In the genomic region with DNA sequence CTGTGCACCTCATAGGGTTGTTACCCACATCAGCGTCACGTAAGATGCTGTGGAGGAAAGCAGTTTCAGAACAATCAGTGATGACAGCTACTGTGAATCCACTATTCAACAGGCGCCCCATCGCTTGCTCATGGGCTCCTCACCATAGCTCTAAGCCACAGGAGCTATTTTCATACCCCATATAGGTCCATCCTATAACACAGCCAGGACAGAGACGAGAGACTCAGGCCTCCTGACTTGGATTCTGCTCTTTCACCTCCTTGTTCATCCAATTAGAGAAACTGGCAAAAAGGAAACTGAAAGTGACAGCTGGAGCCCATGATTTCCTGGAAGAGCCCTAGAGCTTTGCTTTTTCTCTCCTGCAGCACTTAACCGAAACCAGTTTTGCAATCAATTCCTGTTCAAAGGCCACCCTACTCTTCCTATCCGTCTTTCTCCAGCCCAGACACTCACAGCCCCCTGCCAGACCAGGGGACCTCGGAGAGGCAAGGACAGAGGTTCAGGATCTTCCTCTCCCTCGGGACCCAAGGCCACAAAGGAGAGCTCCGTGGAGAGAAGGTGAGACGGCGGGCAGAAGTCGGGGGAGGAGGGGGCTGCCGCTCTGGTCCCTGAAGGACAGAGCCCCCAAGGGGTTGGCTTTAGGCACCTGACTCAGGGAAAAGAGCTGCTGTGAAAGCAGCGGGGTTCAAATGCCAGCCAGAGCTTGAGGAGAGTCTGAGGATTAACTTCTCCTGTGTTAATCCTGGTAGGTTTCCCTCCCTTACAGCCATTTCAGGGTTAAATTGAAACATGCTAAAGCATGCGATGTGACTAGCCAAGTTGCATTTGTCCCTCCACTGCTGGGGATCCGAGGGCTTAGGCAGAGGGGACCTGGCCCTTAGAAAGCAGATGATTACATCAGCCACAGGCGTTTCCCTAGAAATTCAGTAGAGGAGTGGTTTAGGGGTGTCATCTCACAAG, we compare ENCODE assay signal across 8 cellular contexts. TPM values are rescaled to one million over a fixed set of nuclear protein-coding genes. Genes with fewer than 3 reads are reported as not detected.
DNase-seq lines count a peak whose midpoint lies in the region; ATAC-seq, FAIRE-seq and TF ChIP-seq lines count a peak whose summit lies in the region.

A gene with protein sequence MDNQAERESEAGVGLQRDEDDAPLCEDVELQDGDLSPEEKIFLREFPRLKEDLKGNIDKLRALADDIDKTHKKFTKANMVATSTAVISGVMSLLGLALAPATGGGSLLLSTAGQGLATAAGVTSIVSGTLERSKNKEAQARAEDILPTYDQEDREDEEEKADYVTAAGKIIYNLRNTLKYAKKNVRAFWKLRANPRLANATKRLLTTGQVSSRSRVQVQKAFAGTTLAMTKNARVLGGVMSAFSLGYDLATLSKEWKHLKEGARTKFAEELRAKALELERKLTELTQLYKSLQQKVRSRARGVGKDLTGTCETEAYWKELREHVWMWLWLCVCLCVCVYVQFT (plus strand): TSS at position 381 of the 960 bp plus-strand sequence. CDS start 7,980 bp downstream, outside the sequence.

- peaks cover 9% of the 10 kb centered on the region for H3K36me3 ChIP-seq in MG63
- no peaks in the 10 kb centered on the region for H3K36me3 ChIP-seq in HepG2 (replicated peaks in 1 of 2; ENCODE audit: control insufficient read depth in 1 of 2, insufficient read depth in 2 of 2, low read length in 2 of 2)

- no peak for TF ChIP-seq CTCF in HepG2 (CRISPR knock-in tag; IDR thresholded peaks at IDR 0.05)

- TSS peak; percentile 78 for BruUV-seq in HepG2 (replicated peaks; lab: Mats Ljungman, UMichigan)

- no peaks in the 10 kb centered on the region for H3K27me3 ChIP-seq in MG63
- H3K27me3 ChIP-seq in HepG2 (ENCODE audit: control insufficient read depth in 1 of 2, insufficient read depth in 2 of 2, low read length in 2 of 2) = no peaks in the 10 kb centered on the region; a peak in 1 of 5 replicates

- H3K9ac ChIP-seq in HepG2 (ENCODE audit: insufficient read depth, low read depth, low read length) = peak within 1 kb of the TSS; percentile 85

- TF ChIP-seq EP300 in HepG2 (IDR thresholded peaks at IDR 0.05; ENCODE audit: low read depth in 2 of 2, low read length in 2 of 2) = peak in 1 of 2 experiments; percentile 26; a peak in 1 of 4 replicates
- TF ChIP-seq EP300 in HepG2 (CRISPR knock-in tag; IDR thresholded peaks at IDR 0.05; ENCODE audit: borderline replicate concordance) = no peak

- intact Hi-C loops in HepG2 (cut with micrococcal nuclease; ENCODE audit: unreplicated experiment) = no loop called here

- H3K27ac ChIP-seq in HepG2 (ENCODE audit: extremely low read length, insufficient read depth, low read length) = peak within 1 kb of the TSS; percentile 91

- in situ Hi-C loops in GM18951 (cut with MboI; ENCODE audit: low sequenced_read_pairs, unreplicated experiment) = no loop called here
- in situ Hi-C loops in HepG2 (cut with HindIII; ENCODE audit: extremely low pct_ligation_motif_present, low pct_unique_long_range_greater_than_20kb) = no loop called here

- peak within 1 kb of the TSS; percentile 71 for H3K4me3 ChIP-seq in MG63
- peak within 1 kb of the TSS; percentile 85 to 89 (median 85) for H3K4me3 ChIP-seq in HepG2 (replicated peaks in 1 of 3; ENCODE audit: insufficient read depth in 1 of 3, low read depth in 2 of 3, low read length in 3 of 3)

- DNase-seq in AG08395 (ENCODE audit: low spot score) = peak; percentile 67
- DNase-seq in MG63 = peak; percentile 28
- DNase-seq in activated CD4-positive, CD25-positive, alpha-beta regulatory T cell treated with anti-CD3 and anti-CD28 coated beads, Interleukin-2, amount 50 U/mL, for 16 hours (ENCODE audit: low read depth, low spot score) = peak; percentile 33
- peak; percentile 6 for DNase-seq in cerebellar cortex (ENCODE audit: low spot score)
- DNase-seq in HepG2 (ENCODE audit: low spot score) = peak; percentile 76
- DNase-seq in stimulated activated CD4-positive, alpha-beta T cell treated with anti-CD3 and anti-CD28 coated beads, Interleukin-4, amount 100 ng/mL, for 48 hours (ENCODE audit: low read depth in 2 of 2) = peak; percentile 33 to 56
- no peak for DNase-seq in DMS114 treated with DMSO at 0.1 percent for 48 hours (lab: John Stamatoyannopoulos, UW; ENCODE audit: unreplicated experiment)

- FAIRE-seq in HepG2 (lab: Jason Lieb, UNC) = peak; percentile 92

- peak; percentile 10 for TF ChIP-seq POLR2A in GM18951 (IDR thresholded peaks at IDR 0.05; ENCODE audit: extremely low read depth, insufficient read depth, insufficient read length)
- TF ChIP-seq POLR2A in HepG2 (IDR thresholded peaks at IDR 0.05; ENCODE audit: insufficient read depth in 1 of 2, low read depth in 2 of 2, low read length in 2 of 2) = peak; percentile 62 to 69

- H3K9me3 ChIP-seq in MG63 (no peaks in the 10 kb centered on the region; the same call in 1 of the 2 replicates), HepG2 (ENCODE audit: low read length) (0 out of 2 replicates have a peak, but pooled peaks cover 3% of the 10 kb centered on the region)

- H4K20me1 ChIP-seq in HepG2 (ENCODE audit: insufficient read depth, low read length) = no peaks in the 10 kb centered on the region

- peaks cover 47% of the 10 kb centered on the region for H3K4me1 ChIP-seq in HepG2 (ENCODE audit: insufficient read depth, low read length)

- TF ChIP-seq RAD21 in HepG2 (CRISPR knock-in tag; IDR thresholded peaks at IDR 0.05) = 0 out of 2 replicates have a peak, but pooled peaks have one; percentile 18

- H3K4me2 ChIP-seq in HepG2 (ENCODE audit: low read depth, low read length) = peak within 1 kb of the TSS; percentile 69

- peak within 1 kb of the TSS; percentile 59 for H2AFZ ChIP-seq in HepG2 (ENCODE audit: low read length)

- CTCF ChIA-PET in HepG2 (lab: Yijun Ruan, JAX; ENCODE audit: low intra/inter-chr PET ratio, low total read pairs) = no interaction called here

- POLR2A ChIA-PET in HepG2 (lab: Yijun Ruan, JAX) = interaction anchor here (0.8 to 2.2 kb wide), 11 partner anchors 9 to 380 kb away, joined by 3 to 12 read pairs (median 3); partner anchors contain the start of gene RBFOX2

- peak; percentile 80 for ATAC-seq in HepG2

- WGBS in HepG2 (ENCODE audit: low lambda C conversion rate) = under 1% methylated on average over 17 of the region's 18 CpGs

- H3K79me2 ChIP-seq in HepG2 (ENCODE audit: insufficient read depth, low read length) = peaks cover 18% of the 10 kb centered on the region

TF ChIP-seq in HepG2, 621 proteins besides CTCF, POLR2A, EP300 and RAD21 (continues in another document):
- no peak for TF ChIP-seq MED8 (CRISPR knock-in tag; IDR thresholded peaks at IDR 0.05; ENCODE audit: insufficient replicate concordance)
- no peak for TF ChIP-seq EEA1 (CRISPR knock-in tag; IDR thresholded peaks at IDR 0.05; ENCODE audit: borderline replicate concordance)
- no peak for TF ChIP-seq ELK4 (CRISPR knock-in tag; IDR thresholded peaks at IDR 0.05; ENCODE audit: borderline replicate concordance)
- no peak for TF ChIP-seq NFE2L1 (CRISPR knock-in tag; IDR thresholded peaks at IDR 0.05; ENCODE audit: borderline replicate concordance)
- TF ChIP-seq SCMH1 (CRISPR knock-in tag; IDR thresholded peaks at IDR 0.05; ENCODE audit: borderline replicate concordance) = no peak
- TF ChIP-seq SPEN (CRISPR knock-in tag; IDR thresholded peaks at IDR 0.05; ENCODE audit: low read depth) = no peak

RNA-seq across cellular contexts. Expression of the gene that starts here (rescaled TPM):
- total RNA-seq in MG63 (2014; rRNA removed; shearing (Covaris generic); ENCODE audit: low replicate concordance) = 8.5 and 9.9 TPM in 2 replicates
- total RNA-seq in HepG2 (2016; rRNA removed; fragmentation: Illumina TruSeq; extraction: Trizol) = 6.3 and 7.5 TPM in 2 replicates
- 0.61 and 0.62 TPM in 2 replicates for total RNA-seq in HepG2 (2016; cell fraction: cytosol; rRNA removed; fragmentation: Illumina TruSeq; extraction: Trizol; ENCODE audit: low read depth)
- 6.6 and 6.9 TPM in 2 replicates for total RNA-seq in HepG2 (2016; cell fraction: insoluble cytoplasmic fraction; rRNA removed; fragmentation: Illumina TruSeq; extraction: Trizol)
- 2.7 and 3.1 TPM in 2 replicates for total RNA-seq in HepG2 (2016; cell fraction: membrane; rRNA removed; fragmentation: Illumina TruSeq; extraction: Trizol)
- 6.9 and 7.7 TPM in 2 replicates for total RNA-seq in HepG2 (2016; cell fraction: nucleus; rRNA removed; fragmentation: Illumina TruSeq; extraction: Trizol)
- 5.2 and 6.5 TPM in 2 replicates for polyA plus RNA-seq in HepG2 (2011; rRNA removed)
- polyA plus RNA-seq in HepG2 (2011; cell fraction: cytosol; rRNA removed) = 2.7 and 4.9 TPM in 2 replicates
- 2.8 and 4.1 TPM in 2 replicates for polyA plus RNA-seq in HepG2 (2011; cell fraction: nucleus; rRNA removed)
- polyA plus RNA-seq in HepG2 (2012) = 4.1 and 7.0 TPM in 2 replicates
- 0.27 and 0.32 TPM in 2 replicates for polyA plus RNA-seq in HepG2 (2016; cell fraction: cytosol; fragmentation: Illumina TruSeq; extraction: Trizol; ENCODE audit: low read depth)
- polyA plus RNA-seq in HepG2 (2016; cell fraction: insoluble cytoplasmic fraction; fragmentation: Illumina TruSeq; extraction: Trizol; ENCODE audit: low read depth) = 3.0 and 3.1 TPM in 2 replicates
- polyA plus RNA-seq in HepG2 (2016; cell fraction: membrane; fragmentation: Illumina TruSeq; extraction: Trizol; ENCODE audit: low read depth) = 0.72 and 0.91 TPM in 2 replicates
- 6.5 and 6.8 TPM in 2 replicates for polyA plus RNA-seq in HepG2 (2016; cell fraction: nucleus; fragmentation: Illumina TruSeq; extraction: Trizol; ENCODE audit: insufficient read depth, low read depth)
- polyA minus RNA-seq in HepG2 (2011; rRNA and poly(A)+ RNA removed; ENCODE audit: low replicate concordance) = 8.0 and 11.5 TPM in 2 replicates
- polyA minus RNA-seq in HepG2 (2011; cell fraction: cytosol; rRNA and poly(A)+ RNA removed) = 13.2 and 18.0 TPM in 2 replicates
- polyA minus RNA-seq in HepG2 (2011; cell fraction: nucleus; rRNA and poly(A)+ RNA removed) = 10.8 and 21.6 TPM in 2 replicates
